22 cellular contexts compared by ENCODE assay signal in the genomic region with DNA sequence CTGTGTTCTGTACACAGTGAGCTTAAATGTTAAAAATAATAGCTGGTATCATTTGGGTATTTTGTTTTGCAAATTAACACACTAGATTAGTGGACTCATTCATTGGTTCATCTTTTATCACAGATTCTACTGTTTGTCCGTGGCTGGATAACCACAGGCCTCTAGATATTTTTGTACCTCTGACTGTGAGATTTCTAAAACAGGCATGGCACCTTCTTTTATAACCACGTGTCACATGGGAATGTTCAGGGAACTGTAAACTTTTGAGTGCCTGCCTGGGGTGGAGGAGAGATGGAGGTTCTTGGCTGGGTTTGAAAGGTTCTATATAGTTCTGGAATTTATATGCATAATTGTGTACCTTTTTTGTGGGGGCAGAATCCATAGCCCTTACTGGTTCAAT. TPM values are rescaled to one million over a fixed set of nuclear protein-coding genes. Genes with fewer than 3 reads are reported as not detected.
DNase-seq lines count a peak whose midpoint lies in the region; ATAC-seq and TF ChIP-seq lines count a peak whose summit lies in the region.
"Had no signal": no experiment of that assay in that cellular context is flagged by ENCODE, and none has a peak within 500 bp of the region (broad histone marks: within the 10 kb centered on the region; RNA-seq: fewer than 3 reads in every experiment).

No MANE protein-coding gene starts in this region.

- H3K4me1 ChIP-seq in vagina = peaks cover 12% of the 10 kb centered on the region

- peak overlapping the region; percentile 30 for H3K27ac Mint-ChIP-seq in dendritic cell treated with granulocyte-macrophage colony-stimulating factor and Interleukin-4, amounts not matched to agents 40 ng/mL and 50 ng/mL, for 4 days
- peak overlapping the region; percentile 31 for H3K27ac Mint-ChIP-seq in stimulated activated naive B cell treated with anti-CD40 and anti-IgM and Interleukin-4, amounts not matched to agents 10 μg/mL and 1 μg/mL and 100 μg/mL, for 72 hours
- H3K27ac Mint-ChIP-seq: B cell had no signal

- H3K27me3 Mint-ChIP-seq in dendritic cell treated with granulocyte-macrophage colony-stimulating factor and Interleukin-4, amounts not matched to agents 40 ng/mL and 50 ng/mL, for 4 days = no peaks in the 10 kb centered on the region
- H3K27me3 Mint-ChIP-seq in stimulated activated naive B cell treated with anti-CD40 and anti-IgM and Interleukin-4, amounts not matched to agents 10 μg/mL and 1 μg/mL and 100 μg/mL, for 72 hours = no peaks in the 10 kb centered on the region
- H3K27me3 Mint-ChIP-seq: B cell; CD4-positive, CD25-positive, alpha-beta regulatory T cell had no signal

- peaks cover 80% of the 10 kb centered on the region for H3K4me1 Mint-ChIP-seq in dendritic cell treated with granulocyte-macrophage colony-stimulating factor and Interleukin-4, amounts not matched to agents 40 ng/mL and 50 ng/mL, for 4 days (ENCODE audit: low read depth)
- H3K4me1 Mint-ChIP-seq in stimulated activated naive B cell treated with anti-CD40 and anti-IgM and Interleukin-4, amounts not matched to agents 10 μg/mL and 1 μg/mL and 100 μg/mL, for 72 hours = peaks cover 47 to 74% of the 10 kb centered on the region in 2 donors

- H3K4me3 ChIP-seq in HL-60 (replicated peaks; ENCODE audit: insufficient read depth, low read length) = no peak overlapping the region
- H3K4me3 ChIP-seq in vagina = no peak overlapping the region
- H3K4me3 ChIP-seq: PC-9 had no signal

- no peak overlapping the region for H3K4me3 Mint-ChIP-seq in dendritic cell treated with granulocyte-macrophage colony-stimulating factor and Interleukin-4, amounts not matched to agents 40 ng/mL and 50 ng/mL, for 4 days
- no peak overlapping the region for H3K4me3 Mint-ChIP-seq in stimulated activated naive B cell treated with anti-CD40 and anti-IgM and Interleukin-4, amounts not matched to agents 10 μg/mL and 1 μg/mL and 100 μg/mL, for 72 hours
- H3K4me3 Mint-ChIP-seq: B cell; CD4-positive, CD25-positive, alpha-beta regulatory T cell had no signal

- H3K36me3 ChIP-seq in vagina = no peaks in the 10 kb centered on the region

- H3K27me3 ChIP-seq in HL-60 (ENCODE audit: insufficient read depth, poor library complexity, severe bottlenecking) (no peaks in the 10 kb centered on the region), vagina (no peaks in the 10 kb centered on the region)

- DNase-seq in left cardiac atrium (no peak), Right ventricle myocardium inferior (ENCODE audit: missing footprints) (no peak), HL-60 (ENCODE audit: low read depth in 1 of 2, low spot score in 1 of 2) (no peak), vagina (ENCODE audit: extremely low spot score in 2 of 2) (no peak)
- DNase-seq in stimulated activated naive B cell treated with anti-CD40 and anti-IgM and Interleukin-4, amounts not matched to agents 10 μg/mL and 1 μg/mL and 100 μg/mL, for 72 hours = no peak
- DNase-seq in stimulated activated CD4-positive, alpha-beta T cell treated with anti-CD3 and anti-CD28 coated beads, Interleukin-4, amount 100 ng/mL, for 24 hours = no peak
- DNase-seq: CD4-positive, CD25-positive, alpha-beta regulatory T cell; DMS153; DND-41; NCI-H1105; NCI-H1436 treated with DMSO at 0.1 percent for 48 hours; NCI-H187 treated with DMSO at 0.1 percent for 48 hours; NCI-H446; NCI-H524 treated with DMSO at 0.1 percent for 48 hours; NCI-H82; NK-92 treated with Interleukin-12 subunit alpha and Interleukin-12 subunit beta, amount 100 ng/mL, for 24 hours; PC-9; SHP77 had no signal

- H3K27ac ChIP-seq in HL-60 (replicated peaks) (0 out of 2 replicates have a peak overlapping the region, but pooled peaks have one; percentile 15), vagina (no peak overlapping the region)
- H3K27ac ChIP-seq: 22Rv1, PC-9 had no signal

- peak; percentile 9 to 52 for ATAC-seq in left cardiac atrium
- no peak for ATAC-seq in Right ventricle myocardium inferior
- no peak for ATAC-seq in stimulated activated naive B cell treated with anti-CD40 and anti-IgM and Interleukin-4, amounts not matched to agents 10 μg/mL and 1 μg/mL and 100 μg/mL, for 72 hours (replicated peaks)
- ATAC-seq: HCT116 had no signal

- intact Hi-C loops in left cardiac atrium (cut with DNase I) (no loop called here), Right ventricle myocardium inferior (cut with DNase I) (no loop called here), vagina (cut with DNase I) (no loop called here)
- intact Hi-C loops in dendritic cell treated with granulocyte-macrophage colony-stimulating factor and Interleukin-4, amounts not matched to agents 40 ng/mL and 50 ng/mL, for 4 days (cut with micrococcal nuclease) = no loop called here

- H3K9me3 ChIP-seq in vagina = no peaks in the 10 kb centered on the region

- TF ChIP-seq CTCF in HL-60 (IDR thresholded peaks at IDR 0.05; ENCODE audit: insufficient read depth, low read length) (no peak), vagina (IDR thresholded peaks at IDR 0.05) (no peak)

- H3K9me3 Mint-ChIP-seq in dendritic cell treated with granulocyte-macrophage colony-stimulating factor and Interleukin-4, amounts not matched to agents 40 ng/mL and 50 ng/mL, for 4 days = peaks cover 11% of the 10 kb centered on the region
- peaks cover 0 to 4% of the 10 kb centered on the region in 2 donors for H3K9me3 Mint-ChIP-seq in stimulated activated naive B cell treated with anti-CD40 and anti-IgM and Interleukin-4, amounts not matched to agents 10 μg/mL and 1 μg/mL and 100 μg/mL, for 72 hours

- peaks cover 43% of the 10 kb centered on the region for H3K36me3 Mint-ChIP-seq in dendritic cell treated with granulocyte-macrophage colony-stimulating factor and Interleukin-4, amounts not matched to agents 40 ng/mL and 50 ng/mL, for 4 days (ENCODE audit: low read depth)
- peaks cover 32 to 67% of the 10 kb centered on the region in 2 donors for H3K36me3 Mint-ChIP-seq in stimulated activated naive B cell treated with anti-CD40 and anti-IgM and Interleukin-4, amounts not matched to agents 10 μg/mL and 1 μg/mL and 100 μg/mL, for 72 hours

- TF ChIP-seq POLR2A in vagina (IDR thresholded peaks at IDR 0.05) = no peak

RNA-seq across cellular contexts. Expression of gene TLE4, which starts 16.7 kb away (rescaled TPM):
- total RNA-seq in left cardiac atrium (10 to 100 TPM; 16.2 to 16.3 TPM), Right ventricle myocardium inferior (12.1 TPM), vagina (49.8 TPM)
- total RNA-seq: PC-9 had no signal

Comparison
In these comparisons a context has a peak if more than half of its experiments do, and no peak if none do; other contexts are left out.
1. ATAC-seq: peak in left cardiac atrium (2 of 2); none in Right ventricle myocardium inferior (single experiment) and stimulated activated naive B cell treated with anti-CD40 and anti-IgM and Interleukin-4, amounts not matched to agents 10 μg/mL and 1 μg/mL and 100 μg/mL, for 72 hours (0 of 2).